ENCODE assay signal across 8 cellular contexts in genomic region chr19:45693168-45693788, GRCh38. TPM values are rescaled to one million over a fixed set of nuclear protein-coding genes. Genes with fewer than 3 reads are reported as not detected.
DNase-seq lines count a peak whose midpoint lies in the region; ATAC-seq and TF ChIP-seq lines count a peak whose summit lies in the region.

No MANE protein-coding gene starts in this region.

- peak; percentile 80 to 93 (median 86) for TF ChIP-seq CTCF in heart left ventricle (IDR thresholded peaks at IDR 0.05)
- TF ChIP-seq CTCF in upper lobe of left lung (IDR thresholded peaks at IDR 0.05): peak; percentile 68 to 91 (median 80)

- peak overlapping the region in 11 of 12 donors; percentile 74 to 95 (median 84) for H3K27ac ChIP-seq in heart left ventricle
- H3K27ac ChIP-seq in upper lobe of left lung: peak overlapping the region; percentile 89 to 95 (median 92)

- no peak for TF ChIP-seq EP300 in upper lobe of left lung (IDR thresholded peaks at IDR 0.05)

- POLR2A ChIA-PET in activated naive CD8-positive, alpha-beta T cell treated with anti-CD3 and anti-CD28 coated beads, Interleukin-2, amount 10 ng/mL, durations not matched to agents 7 days and 5 days (lab: Charles Lee): interaction anchor here (0.7 to 4.1 kb wide), 8 partner anchors 11 to 177 kb away, joined by 3 to 25 read pairs (median 5); partner anchors contain the start of genes FBXO46 and SIX5

- peak; percentile 46 for DNase-seq in DMS53 treated with DMSO at 0.1 percent for 48 hours (lab: John Stamatoyannopoulos, UW; ENCODE audit: unreplicated experiment)
- peak; percentile 61 for DNase-seq in LHCN-M2 (ENCODE audit: low read depth)
- peak; percentile 71 for DNase-seq in SK-N-DZ (ENCODE audit: low spot score)
- DNase-seq in activated naive CD8-positive, alpha-beta T cell treated with anti-CD3 and anti-CD28 coated beads, Interleukin-2, amount 10 ng/mL, durations not matched to agents 7 days and 5 days: peak; percentile 83
- DNase-seq in heart left ventricle: peak; percentile 74 to 87 (median 79)
- peak; percentile 57 to 95 (median 80) for DNase-seq in posterior cingulate gyrus
- peak; percentile 85 to 89 for DNase-seq in upper lobe of left lung

- H3K9me3 Mint-ChIP-seq in activated naive CD8-positive, alpha-beta T cell treated with anti-CD3 and anti-CD28 coated beads, Interleukin-2, amount 10 ng/mL, durations not matched to agents 7 days and 5 days: no peaks in the 10 kb centered on the region

- peak overlapping the region; percentile 86 for H3K27ac Mint-ChIP-seq in activated naive CD8-positive, alpha-beta T cell treated with anti-CD3 and anti-CD28 coated beads, Interleukin-2, amount 10 ng/mL, durations not matched to agents 7 days and 5 days

- H3K36me3 Mint-ChIP-seq in activated naive CD8-positive, alpha-beta T cell treated with anti-CD3 and anti-CD28 coated beads, Interleukin-2, amount 10 ng/mL, durations not matched to agents 7 days and 5 days: peaks cover 9% of the 10 kb centered on the region

- 0 to 2% (median 1%) methylated on average over 20 of the region's 20 CpGs for WGBS in heart left ventricle, 4 donors
- WGBS in upper lobe of left lung, 2 donors: 1 to 2% methylated on average over 14 to 19 of the region's 20 CpGs

- peak overlapping the region; percentile 90 for H3K4me3 Mint-ChIP-seq in activated naive CD8-positive, alpha-beta T cell treated with anti-CD3 and anti-CD28 coated beads, Interleukin-2, amount 10 ng/mL, durations not matched to agents 7 days and 5 days

- H3K9me3 ChIP-seq in heart left ventricle (no peaks in the 10 kb centered on the region), upper lobe of left lung (no peaks in the 10 kb centered on the region)

- H3K36me3 ChIP-seq in heart left ventricle: peaks cover 0 to 15% (median 6%) of the 10 kb centered on the region in 9 donors
- H3K36me3 ChIP-seq in upper lobe of left lung: peaks cover 0 to 22% (median 12%) of the 10 kb centered on the region in 4 donors

- no peak for ATAC-seq in activated naive CD8-positive, alpha-beta T cell treated with anti-CD3 and anti-CD28 coated beads, Interleukin-2, amount 10 ng/mL, durations not matched to agents 7 days and 5 days (ENCODE audit: low read depth)
- ATAC-seq in heart left ventricle (peak in 1 of 4 donors; percentile 27), upper lobe of left lung (ENCODE audit: low FRiP score in 2 of 2) (peak in 1 of 2 donors; percentile 61), HG03571 (IDR thresholded peaks at IDR 0.05; ENCODE audit: unreplicated experiment) (no peak)

- H3K4me3 ChIP-seq in heart left ventricle (peak overlapping the region; percentile 43 to 89 (median 77)), upper lobe of left lung (peak overlapping the region; percentile 72 to 94 (median 90))

- intact Hi-C loops in heart left ventricle (cut with DNase I): loop anchor here in 6 of 10 donors (1.0 to 5.0 kb wide), 6 partner anchors 24 to 186 kb away; partner anchors contain the start of genes SIX5 (in 2 of the 6), FBXO46 (in 1 of the 6), MEIOSIN (in 1 of the 6) and VASP (in 1 of the 6)
- intact Hi-C loops in posterior cingulate gyrus (cut with DNase I): loop anchor here (5.0 kb wide), 1 partner anchor 171 kb away; no protein-coding TSS in a partner anchor

- TF ChIP-seq POLR2A in heart left ventricle (IDR thresholded peaks at IDR 0.05) (no peak), upper lobe of left lung (IDR thresholded peaks at IDR 0.05) (no peak)

- H3K27me3 Mint-ChIP-seq in activated naive CD8-positive, alpha-beta T cell treated with anti-CD3 and anti-CD28 coated beads, Interleukin-2, amount 10 ng/mL, durations not matched to agents 7 days and 5 days: no peaks in the 10 kb centered on the region

- H3K4me1 ChIP-seq in heart left ventricle (peaks cover 0 to 22% (median 8%) of the 10 kb centered on the region in 12 donors), upper lobe of left lung (peaks cover 13 to 19% (median 17%) of the 10 kb centered on the region in 4 donors)

- H3K27me3 ChIP-seq in heart left ventricle (no peaks in the 10 kb centered on the region), upper lobe of left lung (no peaks in the 10 kb centered on the region)

- peaks cover 17% of the 10 kb centered on the region for H3K4me1 Mint-ChIP-seq in activated naive CD8-positive, alpha-beta T cell treated with anti-CD3 and anti-CD28 coated beads, Interleukin-2, amount 10 ng/mL, durations not matched to agents 7 days and 5 days

RNA-seq across cellular contexts. Expression of gene QPCTL, which starts 0.8 kb away (rescaled TPM):
- 12.8 and 16.6 TPM in 2 replicates for total RNA-seq in LHCN-M2 (2014; rRNA removed)
- polyA plus RNA-seq in LHCN-M2 (2012): 13.2 TPM
- polyA plus RNA-seq in SK-N-DZ (2014; cell fraction: cytosol; rRNA removed): 13.2 and 17.4 TPM in 2 replicates
- polyA plus RNA-seq in SK-N-DZ (2014; cell fraction: nucleus; rRNA removed): 25.7 and 29.0 TPM in 2 replicates
- total RNA-seq in activated naive CD8-positive, alpha-beta T cell treated with anti-CD3 and anti-CD28 coated beads, Interleukin-2, amount 10 ng/mL, durations not matched to agents 7 days and 5 days: 1 to 10 TPM; 9.3 to 9.7 TPM
- 1 to 10 TPM; 1.5 to 5.5 (median 2.8) TPM for total RNA-seq in heart left ventricle
- polyA plus RNA-seq in heart left ventricle: 1 to 10 TPM; 2.9 to 4.5 TPM
- 10 to 100 TPM in 3 of 6 donors, 1 to 10 TPM in 3; 7.1 to 18.3 (median 10.1) TPM for total RNA-seq in upper lobe of left lung

RNA-seq across cellular contexts. Expression of gene SNRPD2, which starts 1.5 kb away (rescaled TPM):
- total RNA-seq in LHCN-M2 (2014; rRNA removed) (208 and 273 TPM in 2 replicates), heart left ventricle (100 to 1,000 TPM; 149 to 343 (median 248) TPM), upper lobe of left lung (100 to 1,000 TPM in 5 of 6 donors, 10 to 100 TPM in 1; 58.7 to 261 (median 161) TPM)
- 777 TPM for polyA plus RNA-seq in LHCN-M2 (2012)
- 612 and 851 TPM in 2 replicates for polyA plus RNA-seq in SK-N-DZ (2014; cell fraction: cytosol; rRNA removed)
- 422 and 469 TPM in 2 replicates for polyA plus RNA-seq in SK-N-DZ (2014; cell fraction: nucleus; rRNA removed)
- total RNA-seq in activated naive CD8-positive, alpha-beta T cell treated with anti-CD3 and anti-CD28 coated beads, Interleukin-2, amount 10 ng/mL, durations not matched to agents 7 days and 5 days: 100 to 1,000 TPM; 520 to 523 TPM
- 100 to 1,000 TPM; 318 to 343 TPM for polyA plus RNA-seq in heart left ventricle

RNA-seq across cellular contexts. Expression of gene GIPR, which starts 25.3 kb away (rescaled TPM):
- total RNA-seq in LHCN-M2 (2014; rRNA removed) (not detected in 2 replicates), heart left ventricle (1 to 10 TPM in 7 of 9 donors, under 1 TPM in 2; 0.64 to 7.1 (median 4.8) TPM), upper lobe of left lung (10 to 100 TPM in 1 of 6 donors, 1 to 10 TPM in 5; 2.9 to 17.8 (median 6.0) TPM)
- 0.44 TPM for polyA plus RNA-seq in LHCN-M2 (2012)
- 0.53 and 2.0 TPM in 2 replicates for polyA plus RNA-seq in SK-N-DZ (2014; cell fraction: cytosol; rRNA removed)
- polyA plus RNA-seq in SK-N-DZ (2014; cell fraction: nucleus; rRNA removed): 4.6 and 14.6 TPM in 2 replicates
- total RNA-seq in activated naive CD8-positive, alpha-beta T cell treated with anti-CD3 and anti-CD28 coated beads, Interleukin-2, amount 10 ng/mL, durations not matched to agents 7 days and 5 days: 10 to 100 TPM; 18.4 to 19.3 TPM
- polyA plus RNA-seq in heart left ventricle: 1 to 10 TPM; 1.9 to 8.1 TPM

RNA-seq across cellular contexts. Expression of gene FBXO46, which starts 37.4 kb away (rescaled TPM):
- total RNA-seq in LHCN-M2 (2014; rRNA removed) (8.4 and 11.5 TPM in 2 replicates), heart left ventricle (10 to 100 TPM in 6 of 9 donors, 1 to 10 TPM in 3; 9.1 to 17.8 (median 10.3) TPM), upper lobe of left lung (10 to 100 TPM; 12.0 to 21.1 (median 20.6) TPM)
- polyA plus RNA-seq in LHCN-M2 (2012): 4.7 TPM
- polyA plus RNA-seq in SK-N-DZ (2014; cell fraction: cytosol; rRNA removed): 19.3 and 21.5 TPM in 2 replicates
- polyA plus RNA-seq in SK-N-DZ (2014; cell fraction: nucleus; rRNA removed): 14.3 and 17.0 TPM in 2 replicates
- total RNA-seq in activated naive CD8-positive, alpha-beta T cell treated with anti-CD3 and anti-CD28 coated beads, Interleukin-2, amount 10 ng/mL, durations not matched to agents 7 days and 5 days: 10 to 100 TPM; 29.9 to 35.5 TPM
- 1 to 10 TPM; 7.2 TPM for polyA plus RNA-seq in heart left ventricle

RNA-seq across cellular contexts. Expression of gene MEIOSIN, which starts 40.0 kb away (rescaled TPM):
- total RNA-seq in LHCN-M2 (2014; rRNA removed): not detected in 2 replicates
- polyA plus RNA-seq in LHCN-M2 (2012): not detected
- 0.08 and 0.30 TPM in 2 replicates for polyA plus RNA-seq in SK-N-DZ (2014; cell fraction: cytosol; rRNA removed)
- 0.07 and 0.21 TPM in 2 replicates for polyA plus RNA-seq in SK-N-DZ (2014; cell fraction: nucleus; rRNA removed)
- total RNA-seq in activated naive CD8-positive, alpha-beta T cell treated with anti-CD3 and anti-CD28 coated beads, Interleukin-2, amount 10 ng/mL, durations not matched to agents 7 days and 5 days: not detected
- total RNA-seq in heart left ventricle: not detected
- polyA plus RNA-seq in heart left ventricle: not detected
- not detected for total RNA-seq in upper lobe of left lung
